In genomic region chr9:109887079-109887478, GRCh38 we compare ENCODE assay signal across 11 cellular contexts.
DNase-seq lines count a peak whose midpoint lies in the region; ATAC-seq and TF ChIP-seq lines count a peak whose summit lies in the region.
"Had no signal": no experiment of that assay in that cellular context is flagged by ENCODE, and none has a peak within 500 bp of the region (broad histone marks: within the 10 kb centered on the region; RNA-seq: fewer than 3 reads in every experiment).

No MANE protein-coding gene starts in this region.

- no peaks in the 10 kb centered on the region for H3K27me3 Mint-ChIP-seq in activated CD4-positive, alpha-beta T cell treated with anti-CD3 and anti-CD28 coated beads, Interleukin-2, amount 10 ng/mL, durations not matched to agents 24 days and 14 days
- no peaks in the 10 kb centered on the region for H3K27me3 Mint-ChIP-seq in Calu3 (ENCODE audit: unreplicated experiment)
- H3K27me3 Mint-ChIP-seq: IgD-negative memory B cell had no signal

- H3K9me3 Mint-ChIP-seq in activated CD4-positive, alpha-beta T cell treated with anti-CD3 and anti-CD28 coated beads, Interleukin-2, amount 10 ng/mL, durations not matched to agents 24 days and 14 days = peaks cover 4% of the 10 kb centered on the region
- H3K9me3 Mint-ChIP-seq in Calu3 (ENCODE audit: low read depth, unreplicated experiment) = no peaks in the 10 kb centered on the region
- H3K9me3 Mint-ChIP-seq: IgD-negative memory B cell had no signal

- intact Hi-C loops in activated CD4-positive, alpha-beta T cell treated with anti-CD3 and anti-CD28 coated beads, Interleukin-2, amount 10 ng/mL, durations not matched to agents 24 days and 14 days (cut with micrococcal nuclease) = loop anchor here (2.0 to 5.0 kb wide), 2 partner anchors 68 to 785 kb away; no protein-coding TSS in a partner anchor
- intact Hi-C loops in dorsolateral prefrontal cortex (cut with DNase I) = loop anchor here (1.0 to 10.0 kb wide), 5 partner anchors 20 to 312 kb away; no protein-coding TSS in a partner anchor
- intact Hi-C loops in Calu3 (cut with micrococcal nuclease; ENCODE audit: unreplicated experiment) = loop anchor here (5.0 kb wide), 1 partner anchor 315 kb away; no protein-coding TSS in a partner anchor

- BruUV-seq in Calu3 (replicated peaks; lab: Mats Ljungman, UMichigan) = no TSS peak

- peaks cover 7% of the 10 kb centered on the region for H3K36me3 Mint-ChIP-seq in activated CD4-positive, alpha-beta T cell treated with anti-CD3 and anti-CD28 coated beads, Interleukin-2, amount 10 ng/mL, durations not matched to agents 24 days and 14 days (ENCODE audit: low read depth)
- no peaks in the 10 kb centered on the region for H3K36me3 Mint-ChIP-seq in Calu3 (ENCODE audit: insufficient read depth, unreplicated experiment)
- H3K36me3 Mint-ChIP-seq: IgD-negative memory B cell had no signal

- CTCF ChIA-PET in Calu3 (lab: Charles Lee) = no interaction called here

- TF ChIP-seq CTCF in NB4 (IDR thresholded peaks at IDR 0.05; ENCODE audit: low read depth, low read length) (no peak), dorsolateral prefrontal cortex (IDR thresholded peaks at IDR 0.05 in 54 of 56, conservative IDR thresholded peaks at IDR 0.05 in 2 of 56; ENCODE audit: low read depth in 1 of 56, partially characterized antibody in 56 of 56) (no peak), Calu3 (IDR thresholded peaks at IDR 0.05; ENCODE audit: unreplicated experiment) (no peak)

- no peak for TF ChIP-seq POLR2A in NB4 (IDR thresholded peaks at IDR 0.05; ENCODE audit: extremely low read depth, insufficient read length)

- peaks cover 69% of the 10 kb centered on the region for H3K4me1 Mint-ChIP-seq in activated CD4-positive, alpha-beta T cell treated with anti-CD3 and anti-CD28 coated beads, Interleukin-2, amount 10 ng/mL, durations not matched to agents 24 days and 14 days
- no peaks in the 10 kb centered on the region for H3K4me1 Mint-ChIP-seq in Calu3 (ENCODE audit: low read depth, unreplicated experiment)

- ATAC-seq in stimulated activated naive CD8-positive, alpha-beta T cell treated with anti-CD3 and anti-CD28 coated beads, Interleukin-15, Interleukin-2, amounts not matched to agents 100 U/mL and 50 U/mL, for 24 hours = peak; percentile 19

- H3K4me3 ChIP-seq in NB4 (ENCODE audit: low read depth, low read length) (no peak overlapping the region), dorsolateral prefrontal cortex (peak overlapping the region in 5 of 59 donors; percentile 3 to 24 (median 18))
- H3K4me3 ChIP-seq: A549, lower lobe of right lung had no signal

- DNase-seq in activated CD4-positive, alpha-beta T cell treated with anti-CD3 and anti-CD28 coated beads, Interleukin-2, amount 10 ng/mL, durations not matched to agents 24 days and 14 days = no peak
- no peak for DNase-seq in activated CD4-positive, alpha-beta T cell treated with anti-CD3 and anti-CD28 coated beads for 4 hours
- DNase-seq in NB4 (ENCODE audit: low read depth) (peak; percentile 30), dorsolateral prefrontal cortex (no peak), Calu3 (no peak), HPDE6-E6E7 (ENCODE audit: extremely low spot score) (no peak), NCI-H1092 (lab: John Stamatoyannopoulos, UW) (no peak)
- no peak for DNase-seq in stimulated activated naive CD8-positive, alpha-beta T cell treated with anti-CD3 and anti-CD28 coated beads, Interleukin-15, Interleukin-2, amounts not matched to agents 100 U/mL and 50 U/mL, for 24 hours
- DNase-seq: lower lobe of right lung had no signal

- H3K4me3 Mint-ChIP-seq in activated CD4-positive, alpha-beta T cell treated with anti-CD3 and anti-CD28 coated beads, Interleukin-2, amount 10 ng/mL, durations not matched to agents 24 days and 14 days = peak overlapping the region; percentile 75
- no peak overlapping the region for H3K4me3 Mint-ChIP-seq in Calu3 (ENCODE audit: low read depth, unreplicated experiment)

- peak overlapping the region in 58 of 59 donors; percentile 44 to 94 (median 85) for H3K27ac ChIP-seq in dorsolateral prefrontal cortex
- H3K27ac ChIP-seq: A549, lower lobe of right lung had no signal

- peak overlapping the region; percentile 94 for H3K27ac Mint-ChIP-seq in activated CD4-positive, alpha-beta T cell treated with anti-CD3 and anti-CD28 coated beads, Interleukin-2, amount 10 ng/mL, durations not matched to agents 24 days and 14 days
- no peak overlapping the region for H3K27ac Mint-ChIP-seq in Calu3 (ENCODE audit: unreplicated experiment)
- H3K27ac Mint-ChIP-seq: IgD-negative memory B cell had no signal

- H3K27me3 ChIP-seq in dorsolateral prefrontal cortex = no peaks in the 10 kb centered on the region
